Comparison of ENCODE assay signal across 12 cellular contexts in the genomic region with DNA sequence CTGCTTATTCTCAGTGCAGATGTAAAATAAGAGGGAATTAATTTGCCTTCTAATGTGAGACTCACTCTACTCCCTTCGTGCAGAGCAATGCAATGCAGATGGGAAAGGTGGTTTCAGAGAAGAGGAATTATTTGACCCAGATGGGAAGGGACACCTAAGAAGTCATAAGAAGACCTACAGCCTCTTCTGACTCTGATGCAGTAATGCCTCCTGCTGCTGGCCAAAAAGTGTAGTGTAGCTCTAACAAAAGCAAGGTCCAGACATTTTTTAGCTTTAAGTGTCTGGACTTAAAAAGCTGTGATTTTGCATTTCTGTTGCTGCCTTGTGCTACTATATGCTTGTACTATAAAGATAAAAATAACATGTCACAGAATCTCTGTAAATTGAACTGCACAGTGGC.
A peak's percentile ranks its signal among the peaks of the same experiment; 100 is the strongest.
DNase-seq lines count a peak whose midpoint lies in the region; ATAC-seq and TF ChIP-seq lines count a peak whose summit lies in the region.
"Had no signal": no experiment of that assay in that cellular context is flagged by ENCODE, and none has a peak within 500 bp of the region (broad histone marks: within the 10 kb centered on the region; RNA-seq: fewer than 3 reads in every experiment).

No MANE protein-coding gene starts in this region.

- no peak overlapping the region for H3K4me3 Mint-ChIP-seq in chondrocyte (ENCODE audit: unreplicated experiment)

- H2BK120ac ChIP-seq in mesenchymal stem cell (ENCODE audit: low read depth, low read length) = no peak overlapping the region

- H3K27me3 ChIP-seq in mesenchymal stem cell (ENCODE audit: control insufficient read depth in 1 of 2, insufficient read depth in 1 of 2, low read length in 2 of 2) = no peaks in the 10 kb centered on the region
- H3K27me3 ChIP-seq: adrenal gland had no signal

- no peak overlapping the region for H3K4me2 ChIP-seq in mesenchymal stem cell (ENCODE audit: low read length, poor library complexity, severe bottlenecking)

- no peak overlapping the region for H2BK5ac ChIP-seq in mesenchymal stem cell (ENCODE audit: low read depth, low read length, poor library complexity, severe bottlenecking)

- peaks cover 4% of the 10 kb centered on the region for H3K4me1 Mint-ChIP-seq in chondrocyte (ENCODE audit: low read depth)

- no peak overlapping the region for H3K23ac ChIP-seq in mesenchymal stem cell (ENCODE audit: low read length in 2 of 2)

- H3K9ac ChIP-seq in mesenchymal stem cell (ENCODE audit: low read length) = no peak overlapping the region

- H3K27ac ChIP-seq in mesenchymal stem cell (ENCODE audit: low read length, poor library complexity, severe bottlenecking) = no peak overlapping the region
- H3K27ac ChIP-seq: adrenal gland had no signal

- no peaks in the 10 kb centered on the region for H3K9me3 ChIP-seq in mesenchymal stem cell (ENCODE audit: control insufficient read depth, low read length)
- H3K9me3 ChIP-seq: adrenal gland had no signal

- no peaks in the 10 kb centered on the region for H3K4me1 ChIP-seq in mesenchymal stem cell (ENCODE audit: control insufficient read depth, insufficient read depth, low read depth, low read length)
- H3K4me1 ChIP-seq: adrenal gland had no signal

- H2BK15ac ChIP-seq in mesenchymal stem cell (ENCODE audit: low read depth, poor library complexity, severe bottlenecking) = no peak overlapping the region

- no peak overlapping the region for H4K91ac ChIP-seq in mesenchymal stem cell (ENCODE audit: low read length)

- no peak overlapping the region for H3K4ac ChIP-seq in mesenchymal stem cell (ENCODE audit: low read depth in 1 of 2, low read length in 2 of 2)

- TF ChIP-seq CTCF in chondrocyte (IDR thresholded peaks at IDR 0.05) = peak; percentile 69

- ATAC-seq in HG03175 (IDR thresholded peaks at IDR 0.05; ENCODE audit: unreplicated experiment) (peak; percentile 20), GM18873 (IDR thresholded peaks at IDR 0.05; ENCODE audit: low FRiP score, unreplicated experiment) (no peak)
- ATAC-seq: left lobe of liver had no signal

- H2BK12ac ChIP-seq in mesenchymal stem cell (ENCODE audit: low read length in 2 of 2) = no peak overlapping the region

- no peak overlapping the region for H4K8ac ChIP-seq in mesenchymal stem cell (ENCODE audit: low read length)

- peak; percentile 11 for DNase-seq in EH (ENCODE audit: low read depth)
- no peak for DNase-seq in chondrocyte (ENCODE audit: low spot score)
- peak; percentile 24 for DNase-seq in mesenchymal stem cell
- no peak for DNase-seq in NCI-H2227 (lab: John Stamatoyannopoulos, UW; ENCODE audit: unreplicated experiment)
- DNase-seq in NCI-H226 = no peak
- DNase-seq in anterior cingulate cortex (lab: John Stamatoyannopoulos, UW) = no peak
- DNase-seq: adrenal gland; NCI-H510A; stimulated activated CD4-positive, alpha-beta T cell treated with anti-CD3 and anti-CD28 coated beads, Interleukin-4, amount 100 ng/mL, for 4 hours had no signal

- no peak overlapping the region for H2AFZ ChIP-seq in mesenchymal stem cell (ENCODE audit: low read depth, low read length)

- no peak overlapping the region for H3K18ac ChIP-seq in mesenchymal stem cell (ENCODE audit: low read depth in 1 of 2, low read length in 2 of 2)

- H3K14ac ChIP-seq in mesenchymal stem cell (ENCODE audit: low read length in 2 of 2) = no peak overlapping the region

- H3K27ac Mint-ChIP-seq in chondrocyte (ENCODE audit: unreplicated experiment) = no peak overlapping the region

- no peak overlapping the region for H3K4me3 ChIP-seq in mesenchymal stem cell (ENCODE audit: insufficient read depth in 1 of 2, low read depth in 1 of 2, low read length in 2 of 2)
- H3K4me3 ChIP-seq: adrenal gland had no signal

- H3K9me3 Mint-ChIP-seq in chondrocyte (ENCODE audit: low read depth) = no peaks in the 10 kb centered on the region

- H3K36me3 Mint-ChIP-seq in chondrocyte (ENCODE audit: low read depth) = no peaks in the 10 kb centered on the region

- no peaks in the 10 kb centered on the region for H3K79me1 ChIP-seq in mesenchymal stem cell (replicated peaks; ENCODE audit: low read length, poor library complexity, severe bottlenecking)

- no peaks in the 10 kb centered on the region for H3K36me3 ChIP-seq in mesenchymal stem cell (ENCODE audit: control insufficient read depth in 1 of 2, insufficient read depth in 2 of 2, low read depth in 1 of 2, low read length in 2 of 2)
- H3K36me3 ChIP-seq: adrenal gland had no signal

- H2AK5ac ChIP-seq in mesenchymal stem cell (ENCODE audit: low read length, severe bottlenecking) = no peak overlapping the region

- 80% methylated on average over 1 of the region's 1 CpG for WGBS in mesenchymal stem cell

- H3K27me3 Mint-ChIP-seq in chondrocyte (ENCODE audit: low read depth) = no peaks in the 10 kb centered on the region

Comparison
In these comparisons a context has a peak if more than half of its experiments do, and no peak if none do; other contexts are left out.
1. DNase-seq: peak in EH (single experiment) and mesenchymal stem cell (single experiment); none in chondrocyte (single experiment), NCI-H2227 (single experiment), NCI-H226 (single experiment) and anterior cingulate cortex (0 of 58).